ENCODE assay signal across 17 cellular contexts in genomic region chr12:12548713-12549112, GRCh38.
"Had no signal": no experiment of that assay in that cellular context is flagged by ENCODE, and none has a peak within 500 bp of the region (broad histone marks: within the 10 kb centered on the region; RNA-seq: fewer than 3 reads in every experiment).

No MANE protein-coding gene starts in this region.

- H3K9me3 Mint-ChIP-seq: activated CD4-positive, alpha-beta T cell treated with anti-CD3 and anti-CD28 coated beads, Interleukin-2, amount 10 ng/mL, durations not matched to agents 24 days and 14 days; naive thymus-derived CD4-positive, alpha-beta T cell; stimulated activated effector memory CD8-positive, alpha-beta T cell treated with anti-CD3 and anti-CD28 coated beads, Interleukin-12 subunit alpha, Interleukin-12 subunit beta, amount 100 ng/mL, for 72 hours had no signal

- H3K27me3 Mint-ChIP-seq: activated CD4-positive, alpha-beta T cell treated with anti-CD3 and anti-CD28 coated beads, Interleukin-2, amount 10 ng/mL, durations not matched to agents 24 days and 14 days; naive thymus-derived CD4-positive, alpha-beta T cell had no signal

- H3K4me3 Mint-ChIP-seq: activated CD4-positive, alpha-beta T cell treated with anti-CD3 and anti-CD28 coated beads, Interleukin-2, amount 10 ng/mL, durations not matched to agents 24 days and 14 days; activated CD8-positive, alpha-beta T cell treated with anti-CD3 and anti-CD28 coated beads, Interleukin-2, amount 10 ng/mL, durations not matched to agents 7 days and 5 days; naive thymus-derived CD4-positive, alpha-beta T cell; stimulated activated effector memory CD8-positive, alpha-beta T cell treated with anti-CD3 and anti-CD28 coated beads, Interleukin-12 subunit alpha, Interleukin-12 subunit beta, amount 100 ng/mL, for 72 hours had no signal

- DNase-seq: activated CD4-positive, alpha-beta T cell treated with anti-CD3 and anti-CD28 coated beads, Interleukin-2, amount 10 ng/mL, durations not matched to agents 24 days and 14 days; activated CD8-positive, alpha-beta memory T cell treated with anti-CD3 and anti-CD28 coated beads, Interleukin-2, amount 50 U/mL, for 4 hours; activated CD8-positive, alpha-beta T cell treated with anti-CD3 and anti-CD28 coated beads, Interleukin-2, amount 10 ng/mL, durations not matched to agents 7 days and 5 days; activated naive CD4-positive, alpha-beta T cell treated with Interleukin-2 at 50 U/mL for 16 hours; dorsolateral prefrontal cortex; erythroblast; heart right ventricle; left colon; naive thymus-derived CD4-positive, alpha-beta T cell; pancreas; stimulated activated CD4-positive, alpha-beta T cell treated with anti-CD3 and anti-CD28 coated beads, Interleukin-12 subunit alpha, Interleukin-12 subunit beta, amount 100 ng/mL, for 4 hours; T-helper 1 cell; tibial artery; uterus had no signal

- H3K27ac Mint-ChIP-seq: activated CD4-positive, alpha-beta T cell treated with anti-CD3 and anti-CD28 coated beads, Interleukin-2, amount 10 ng/mL, durations not matched to agents 24 days and 14 days; activated CD8-positive, alpha-beta T cell treated with anti-CD3 and anti-CD28 coated beads, Interleukin-2, amount 10 ng/mL, durations not matched to agents 7 days and 5 days; stimulated activated effector memory CD8-positive, alpha-beta T cell treated with anti-CD3 and anti-CD28 coated beads, Interleukin-12 subunit alpha, Interleukin-12 subunit beta, amount 100 ng/mL, for 72 hours had no signal

- FAIRE-seq: islet of Langerhans, pancreas had no signal

- ATAC-seq: activated CD8-positive, alpha-beta T cell treated with anti-CD3 and anti-CD28 coated beads, Interleukin-2, amount 10 ng/mL, durations not matched to agents 7 days and 5 days; gastroesophageal sphincter; heart right ventricle; left colon; naive thymus-derived CD4-positive, alpha-beta T cell; pancreas; stimulated activated effector memory CD8-positive, alpha-beta T cell treated with anti-CD3 and anti-CD28 coated beads, Interleukin-12 subunit alpha, Interleukin-12 subunit beta, amount 100 ng/mL, for 72 hours had no signal

- H3K4me3 ChIP-seq: dorsolateral prefrontal cortex, gastroesophageal sphincter, heart right ventricle, pancreas, tibial artery, uterus had no signal

- H3K27ac ChIP-seq: gastroesophageal sphincter, heart right ventricle, pancreas, tibial artery, uterus had no signal
